Comparison of ENCODE assay signal across 8 cellular contexts in the genomic region with DNA sequence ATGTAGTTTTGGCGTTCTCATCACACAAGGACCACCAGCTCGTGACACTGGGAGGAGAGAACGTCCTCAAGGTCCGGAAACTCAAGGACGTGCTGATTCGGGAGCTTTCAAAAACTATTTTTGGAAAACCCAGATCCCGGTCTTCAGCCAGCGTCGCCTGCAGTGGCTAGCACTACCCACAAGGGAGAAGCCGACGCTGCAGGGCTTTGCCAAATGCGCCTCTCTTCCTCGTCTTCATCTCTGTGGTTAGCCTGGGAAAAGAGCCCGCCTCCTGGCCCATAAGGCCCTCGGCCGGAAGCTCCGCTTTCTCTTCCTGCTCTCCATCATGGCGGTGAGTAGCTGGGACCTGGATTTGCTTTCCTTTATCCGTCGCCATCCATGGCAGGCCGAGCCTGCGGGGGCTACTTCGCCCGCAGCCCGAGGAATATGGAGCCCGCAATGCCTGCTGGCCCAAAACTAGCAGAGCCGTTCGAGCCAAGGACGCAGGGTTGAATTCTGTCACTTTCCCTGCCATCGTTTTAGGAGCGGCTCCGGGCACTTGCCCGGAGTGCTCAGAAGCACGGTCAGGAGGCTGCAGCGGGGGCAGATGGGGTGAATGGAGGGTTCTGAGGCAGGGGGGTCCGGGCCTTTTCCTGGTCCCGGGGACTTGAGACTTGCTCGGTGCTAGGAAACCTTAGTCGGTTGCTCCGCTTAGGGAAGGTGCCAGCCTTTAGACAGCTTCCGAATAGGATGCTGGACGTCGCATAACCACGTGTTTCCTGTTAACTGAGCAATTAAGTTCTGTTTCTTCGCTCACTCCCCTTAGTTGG. TPM values are rescaled to one million over a fixed set of nuclear protein-coding genes. Genes with fewer than 3 reads are reported as not detected.
A peak's percentile ranks its signal among the peaks of the same experiment; 100 is the strongest.
DNase-seq lines count a peak whose midpoint lies in the region; ATAC-seq, FAIRE-seq and TF ChIP-seq lines count a peak whose summit lies in the region.

A gene (plus strand): TSS at position 308 of the 809 bp plus-strand sequence. CDS start 18 bp downstream, at position 326.

- no peaks in the 10 kb centered on the region for H3K27me3 ChIP-seq in bronchial epithelial cell (ENCODE audit: control insufficient read depth, insufficient read depth, low read length)
- H3K27me3 ChIP-seq in smooth muscle cell (ENCODE audit: low read depth) = no peaks in the 10 kb centered on the region

- peak within 1 kb of the TSS; percentile 94 for H3K4me2 ChIP-seq in smooth muscle cell

- no peaks in the 10 kb centered on the region for H3K9me3 ChIP-seq in smooth muscle cell (replicated peaks; ENCODE audit: low read depth)

- DNase-seq in ACHN (peak; percentile 95), NCI-H2196 treated with DMSO at 0.1 percent for 48 hours (lab: John Stamatoyannopoulos, UW; ENCODE audit: unreplicated experiment) (peak; percentile 93), bronchial epithelial cell (ENCODE audit: low read depth) (peak; percentile 87), iPS-NIHi11 (ENCODE audit: low spot score) (peak; percentile 94), smooth muscle cell (lab: John Stamatoyannopoulos, UW; ENCODE audit: unreplicated experiment) (peak; percentile 50)

- H3K27ac ChIP-seq in smooth muscle cell (ENCODE audit: low read depth) = peak within 1 kb of the TSS; percentile 73

- TF ChIP-seq CTCF in WI38 (IDR thresholded peaks at IDR 0.05; ENCODE audit: low read depth, low read length) = peak; percentile 79
- peak; percentile 91 for TF ChIP-seq CTCF in bronchial epithelial cell (IDR thresholded peaks at IDR 0.05; ENCODE audit: insufficient read depth, low read length, severe bottlenecking)
- TF ChIP-seq CTCF in smooth muscle cell (IDR thresholded peaks at IDR 0.05; ENCODE audit: borderline replicate concordance, insufficient read depth, poor library complexity, severe bottlenecking) = peak; percentile 50

- H2AFZ ChIP-seq in smooth muscle cell (ENCODE audit: low read depth) = peak within 1 kb of the TSS; percentile 75

- in situ Hi-C loops in ACHN (cut with HindIII; ENCODE audit: low pct_ligation_motif_present, low pct_unique_long_range_greater_than_20kb, low sequenced_read_pairs) = no loop called here

- ATAC-seq in GM18868 (IDR thresholded peaks at IDR 0.05; ENCODE audit: unreplicated experiment) (peak; percentile 76), HG03135 (IDR thresholded peaks at IDR 0.05; ENCODE audit: unreplicated experiment) (peak; percentile 88)

- peaks cover 22% of the 10 kb centered on the region for H3K36me3 ChIP-seq in bronchial epithelial cell (ENCODE audit: control insufficient read depth, insufficient read depth, low read length)
- H3K36me3 ChIP-seq in smooth muscle cell (ENCODE audit: low read depth) = peaks cover 8% of the 10 kb centered on the region

- no peak for FAIRE-seq in bronchial epithelial cell (lab: Jason Lieb, UNC)

- peak within 1 kb of the TSS; percentile 91 for H3K9ac ChIP-seq in smooth muscle cell (ENCODE audit: low read depth)

- WGBS in smooth muscle cell (ENCODE audit: low lambda C conversion rate) = under 1% methylated on average over 45 of the region's 45 CpGs

- H4K20me1 ChIP-seq in smooth muscle cell (ENCODE audit: low read depth) = peaks cover 49% of the 10 kb centered on the region

- H3K4me3 ChIP-seq in WI38 (ENCODE audit: low read depth, low read length) = peak within 1 kb of the TSS; percentile 99
- H3K4me3 ChIP-seq in bronchial epithelial cell (ENCODE audit: low read depth, low read length) = peak within 1 kb of the TSS; percentile 97
- H3K4me3 ChIP-seq in smooth muscle cell = peak within 1 kb of the TSS; percentile 78

- peaks cover 51% of the 10 kb centered on the region for H3K79me2 ChIP-seq in smooth muscle cell (ENCODE audit: low read depth)

- H3F3A ChIP-seq in smooth muscle cell (ENCODE audit: low read depth) = no peaks in the 10 kb centered on the region

- peaks cover 18% of the 10 kb centered on the region for H3K4me1 ChIP-seq in smooth muscle cell (ENCODE audit: low read depth)

RNA-seq across cellular contexts. Expression of the gene that starts here (rescaled TPM):
- total RNA-seq in bronchial epithelial cell = 1,896 and 1,988 TPM in 2 replicates
- 685 and 899 TPM in 2 replicates for total RNA-seq in smooth muscle cell
- 528 and 622 TPM in 2 replicates for polyA plus RNA-seq in smooth muscle cell

Comparison
In these comparisons a context has a peak if more than half of its experiments do, and no peak if none do; other contexts are left out.
1. Peak in every context shown above with its lines: DNase-seq, ATAC-seq, H3K4me3 ChIP-seq and H3K27ac ChIP-seq.